Comparison of ENCODE assay signal across 1 cellular context in the genomic region with DNA sequence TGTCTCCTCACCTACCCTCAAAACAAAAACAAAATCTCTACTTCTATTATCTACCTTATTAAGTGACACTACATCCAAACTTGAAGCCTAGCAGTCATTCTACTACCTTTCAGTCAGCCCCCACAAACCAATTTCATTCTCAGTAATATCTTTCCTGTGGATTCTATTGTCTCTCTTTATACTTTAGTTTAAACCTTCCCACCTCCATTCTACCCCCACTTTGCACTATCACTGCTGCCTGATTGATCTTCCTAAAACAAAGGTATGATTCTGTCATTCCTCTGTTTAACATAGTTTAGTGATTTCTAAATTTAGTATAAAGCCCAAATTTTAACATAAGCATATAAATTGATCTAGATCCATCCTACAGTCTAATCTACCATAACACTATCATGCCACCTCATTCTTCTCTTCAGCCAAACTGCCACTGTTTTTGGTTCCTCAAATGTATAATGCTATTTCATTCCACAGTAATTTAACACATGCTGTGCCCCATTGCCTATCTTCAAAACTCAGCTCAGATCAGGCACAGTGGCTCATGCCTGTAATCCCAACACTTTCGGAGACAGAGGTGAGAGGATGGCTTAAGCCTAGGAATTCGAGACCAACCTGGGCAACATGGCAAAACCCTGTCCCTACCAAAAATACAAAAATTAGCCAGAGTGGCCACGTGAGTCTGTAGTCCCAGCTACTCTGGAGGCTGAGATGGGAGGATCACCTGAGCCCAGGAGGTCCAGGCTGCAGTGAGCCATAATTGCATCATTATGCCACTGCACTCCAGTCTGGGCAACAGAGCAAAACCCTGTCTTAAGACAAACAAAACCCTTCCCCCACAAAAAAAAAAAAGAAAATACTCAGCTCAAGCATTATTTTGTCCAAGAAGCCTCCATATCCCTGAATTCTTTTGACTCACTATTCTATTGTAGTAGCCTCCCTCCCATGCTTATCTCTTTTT.
A peak's percentile ranks its signal among the peaks of the same experiment; 100 is the strongest.
TF ChIP-seq lines count a peak whose summit lies in the region.

No MANE protein-coding gene starts in this region.

TF ChIP-seq in HepG2, 621 proteins besides CTCF, POLR2A, EP300 and RAD21 (continues in another document):
- TF ChIP-seq ZNF44 (CRISPR knock-in tag; IDR thresholded peaks at IDR 0.05) (0 out of 2 replicates have a peak, but pooled peaks have one; percentile 68), ZSCAN9 (CRISPR knock-in tag; IDR thresholded peaks at IDR 0.05; ENCODE audit: borderline replicate concordance) (no peak), MAZ (IDR thresholded peaks at IDR 0.05; ENCODE audit: borderline replicate concordance, low read depth, low read length) (no peak), MAZ (CRISPR knock-in tag; IDR thresholded peaks at IDR 0.05; ENCODE audit: low read depth) (no peak), NFYC (CRISPR knock-in tag; IDR thresholded peaks at IDR 0.05) (no peak), NCOA1 (CRISPR knock-in tag; IDR thresholded peaks at IDR 0.05) (peak; percentile 86; the same call in 1 of the 2 replicates), HOXA3 (CRISPR knock-in tag; IDR thresholded peaks at IDR 0.05) (0 out of 2 replicates have a peak, but pooled peaks have one; percentile 4), ELF3 (CRISPR knock-in tag; IDR thresholded peaks at IDR 0.05) (0 out of 2 replicates have a peak, but pooled peaks have one; percentile 4), ZNF326 (CRISPR knock-in tag; IDR thresholded peaks at IDR 0.05; ENCODE audit: borderline replicate concordance) (no peak), FOXJ3 (CRISPR knock-in tag; IDR thresholded peaks at IDR 0.05; ENCODE audit: borderline replicate concordance) (no peak), FOXC1 (CRISPR knock-in tag; IDR thresholded peaks at IDR 0.05; ENCODE audit: borderline replicate concordance) (no peak), CEBPB (IDR thresholded peaks at IDR 0.05; ENCODE audit: borderline replicate concordance, low read depth, low read length) (peak; percentile 5; the same call in 1 of the 2 replicates), KLF15 (CRISPR knock-in tag; IDR thresholded peaks at IDR 0.05; ENCODE audit: borderline replicate concordance) (no peak), MATR3 (CRISPR knock-in tag; IDR thresholded peaks at IDR 0.05) (no peak), ZNF350 (CRISPR knock-in tag; IDR thresholded peaks at IDR 0.05; ENCODE audit: borderline replicate concordance, low read depth) (no peak; the same call in 1 of the 2 replicates), ZBTB7B (CRISPR knock-in tag; IDR thresholded peaks at IDR 0.05) (no peak), FOSL2 (CRISPR knock-in tag; IDR thresholded peaks at IDR 0.05) (peak; percentile 21; the same call in 1 of the 2 replicates), ZNF660 (CRISPR knock-in tag; IDR thresholded peaks at IDR 0.05; ENCODE audit: borderline replicate concordance, low read depth) (no peak), FOXM1 (CRISPR knock-in tag; IDR thresholded peaks at IDR 0.05) (no peak), ZNF644 (CRISPR knock-in tag; IDR thresholded peaks at IDR 0.05; ENCODE audit: low read depth) (0 out of 2 replicates have a peak, but pooled peaks have one; percentile 29), RFXANK (CRISPR knock-in tag; IDR thresholded peaks at IDR 0.05) (0 out of 2 replicates have a peak, but pooled peaks have one; percentile 5), ELF1 (CRISPR knock-in tag; IDR thresholded peaks at IDR 0.05) (no peak), SP4 (CRISPR knock-in tag; IDR thresholded peaks at IDR 0.05) (no peak), SIX1 (CRISPR knock-in tag; IDR thresholded peaks at IDR 0.05; ENCODE audit: borderline replicate concordance) (no peak), ZNF17 (CRISPR knock-in tag; IDR thresholded peaks at IDR 0.05) (no peak), ZFP62 (CRISPR knock-in tag; IDR thresholded peaks at IDR 0.05) (no peak), ETV6 (CRISPR knock-in tag; conservative IDR thresholded peaks at IDR 0.05) (no peak), GATAD2A (CRISPR knock-in tag; IDR thresholded peaks at IDR 0.05) (no peak), ZNF792 (CRISPR knock-in tag; IDR thresholded peaks at IDR 0.05) (no peak), KDM3A (CRISPR knock-in tag; IDR thresholded peaks at IDR 0.05; ENCODE audit: low read depth) (0 out of 2 replicates have a peak, but pooled peaks have one; percentile 11), ZNF552 (CRISPR knock-in tag; IDR thresholded peaks at IDR 0.05; ENCODE audit: borderline replicate concordance) (0 out of 2 replicates have a peak, but pooled peaks have one; percentile 8), FOXK1 (CRISPR knock-in tag; IDR thresholded peaks at IDR 0.05; ENCODE audit: borderline replicate concordance, low read depth) (no peak), ZNF256 (CRISPR knock-in tag; conservative IDR thresholded peaks at IDR 0.05) (no peak)
- TF ChIP-seq, protein P1, sequence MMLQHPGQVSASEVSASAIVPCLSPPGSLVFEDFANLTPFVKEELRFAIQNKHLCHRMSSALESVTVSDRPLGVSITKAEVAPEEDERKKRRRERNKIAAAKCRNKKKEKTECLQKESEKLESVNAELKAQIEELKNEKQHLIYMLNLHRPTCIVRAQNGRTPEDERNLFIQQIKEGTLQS (CRISPR knock-in tag; IDR thresholded peaks at IDR 0.05), result 0 out of 2 replicates have a peak, but pooled peaks have one; percentile 52
- TF ChIP-seq, protein P2, sequence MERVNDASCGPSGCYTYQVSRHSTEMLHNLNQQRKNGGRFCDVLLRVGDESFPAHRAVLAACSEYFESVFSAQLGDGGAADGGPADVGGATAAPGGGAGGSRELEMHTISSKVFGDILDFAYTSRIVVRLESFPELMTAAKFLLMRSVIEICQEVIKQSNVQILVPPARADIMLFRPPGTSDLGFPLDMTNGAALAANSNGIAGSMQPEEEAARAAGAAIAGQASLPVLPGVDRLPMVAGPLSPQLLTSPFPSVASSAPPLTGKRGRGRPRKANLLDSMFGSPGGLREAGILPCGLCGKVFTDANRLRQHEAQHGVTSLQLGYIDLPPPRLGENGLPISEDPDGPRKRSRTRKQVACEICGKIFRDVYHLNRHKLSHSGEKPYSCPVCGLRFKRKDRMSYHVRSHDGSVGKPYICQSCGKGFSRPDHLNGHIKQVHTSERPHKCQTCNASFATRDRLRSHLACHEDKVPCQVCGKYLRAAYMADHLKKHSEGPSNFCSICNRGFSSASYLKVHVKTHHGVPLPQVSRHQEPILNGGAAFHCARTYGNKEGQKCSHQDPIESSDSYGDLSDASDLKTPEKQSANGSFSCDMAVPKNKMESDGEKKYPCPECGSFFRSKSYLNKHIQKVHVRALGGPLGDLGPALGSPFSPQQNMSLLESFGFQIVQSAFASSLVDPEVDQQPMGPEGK (CRISPR knock-in tag; IDR thresholded peaks at IDR 0.05), result 0 out of 2 replicates have a peak, but pooled peaks have one; percentile 15
- TF ChIP-seq, protein P3, sequence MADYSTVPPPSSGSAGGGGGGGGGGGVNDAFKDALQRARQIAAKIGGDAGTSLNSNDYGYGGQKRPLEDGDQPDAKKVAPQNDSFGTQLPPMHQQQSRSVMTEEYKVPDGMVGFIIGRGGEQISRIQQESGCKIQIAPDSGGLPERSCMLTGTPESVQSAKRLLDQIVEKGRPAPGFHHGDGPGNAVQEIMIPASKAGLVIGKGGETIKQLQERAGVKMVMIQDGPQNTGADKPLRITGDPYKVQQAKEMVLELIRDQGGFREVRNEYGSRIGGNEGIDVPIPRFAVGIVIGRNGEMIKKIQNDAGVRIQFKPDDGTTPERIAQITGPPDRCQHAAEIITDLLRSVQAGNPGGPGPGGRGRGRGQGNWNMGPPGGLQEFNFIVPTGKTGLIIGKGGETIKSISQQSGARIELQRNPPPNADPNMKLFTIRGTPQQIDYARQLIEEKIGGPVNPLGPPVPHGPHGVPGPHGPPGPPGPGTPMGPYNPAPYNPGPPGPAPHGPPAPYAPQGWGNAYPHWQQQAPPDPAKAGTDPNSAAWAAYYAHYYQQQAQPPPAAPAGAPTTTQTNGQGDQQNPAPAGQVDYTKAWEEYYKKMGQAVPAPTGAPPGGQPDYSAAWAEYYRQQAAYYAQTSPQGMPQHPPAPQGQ (CRISPR knock-in tag; IDR thresholded peaks at IDR 0.05; ENCODE audit: borderline replicate concordance), result no peak
- TF ChIP-seq, protein P4, sequence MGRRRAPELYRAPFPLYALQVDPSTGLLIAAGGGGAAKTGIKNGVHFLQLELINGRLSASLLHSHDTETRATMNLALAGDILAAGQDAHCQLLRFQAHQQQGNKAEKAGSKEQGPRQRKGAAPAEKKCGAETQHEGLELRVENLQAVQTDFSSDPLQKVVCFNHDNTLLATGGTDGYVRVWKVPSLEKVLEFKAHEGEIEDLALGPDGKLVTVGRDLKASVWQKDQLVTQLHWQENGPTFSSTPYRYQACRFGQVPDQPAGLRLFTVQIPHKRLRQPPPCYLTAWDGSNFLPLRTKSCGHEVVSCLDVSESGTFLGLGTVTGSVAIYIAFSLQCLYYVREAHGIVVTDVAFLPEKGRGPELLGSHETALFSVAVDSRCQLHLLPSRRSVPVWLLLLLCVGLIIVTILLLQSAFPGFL (CRISPR knock-in tag; IDR thresholded peaks at IDR 0.05), result no peak
- TF ChIP-seq, protein P5, sequence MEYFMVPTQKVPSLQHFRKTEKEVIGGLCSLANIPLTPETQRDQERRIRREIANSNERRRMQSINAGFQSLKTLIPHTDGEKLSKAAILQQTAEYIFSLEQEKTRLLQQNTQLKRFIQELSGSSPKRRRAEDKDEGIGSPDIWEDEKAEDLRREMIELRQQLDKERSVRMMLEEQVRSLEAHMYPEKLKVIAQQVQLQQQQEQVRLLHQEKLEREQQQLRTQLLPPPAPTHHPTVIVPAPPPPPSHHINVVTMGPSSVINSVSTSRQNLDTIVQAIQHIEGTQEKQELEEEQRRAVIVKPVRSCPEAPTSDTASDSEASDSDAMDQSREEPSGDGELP (IDR thresholded peaks at IDR 0.05; ENCODE audit: borderline replicate concordance, low read depth), result no peak
- TF ChIP-seq, protein P6, sequence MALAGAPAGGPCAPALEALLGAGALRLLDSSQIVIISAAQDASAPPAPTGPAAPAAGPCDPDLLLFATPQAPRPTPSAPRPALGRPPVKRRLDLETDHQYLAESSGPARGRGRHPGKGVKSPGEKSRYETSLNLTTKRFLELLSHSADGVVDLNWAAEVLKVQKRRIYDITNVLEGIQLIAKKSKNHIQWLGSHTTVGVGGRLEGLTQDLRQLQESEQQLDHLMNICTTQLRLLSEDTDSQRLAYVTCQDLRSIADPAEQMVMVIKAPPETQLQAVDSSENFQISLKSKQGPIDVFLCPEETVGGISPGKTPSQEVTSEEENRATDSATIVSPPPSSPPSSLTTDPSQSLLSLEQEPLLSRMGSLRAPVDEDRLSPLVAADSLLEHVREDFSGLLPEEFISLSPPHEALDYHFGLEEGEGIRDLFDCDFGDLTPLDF (CRISPR knock-in tag; IDR thresholded peaks at IDR 0.05), result no peak
- TF ChIP-seq, protein P7, sequence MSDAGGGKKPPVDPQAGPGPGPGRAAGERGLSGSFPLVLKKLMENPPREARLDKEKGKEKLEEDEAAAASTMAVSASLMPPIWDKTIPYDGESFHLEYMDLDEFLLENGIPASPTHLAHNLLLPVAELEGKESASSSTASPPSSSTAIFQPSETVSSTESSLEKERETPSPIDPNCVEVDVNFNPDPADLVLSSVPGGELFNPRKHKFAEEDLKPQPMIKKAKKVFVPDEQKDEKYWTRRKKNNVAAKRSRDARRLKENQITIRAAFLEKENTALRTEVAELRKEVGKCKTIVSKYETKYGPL (CRISPR knock-in tag; IDR thresholded peaks at IDR 0.05), result no peak
- TF ChIP-seq, protein P8, sequence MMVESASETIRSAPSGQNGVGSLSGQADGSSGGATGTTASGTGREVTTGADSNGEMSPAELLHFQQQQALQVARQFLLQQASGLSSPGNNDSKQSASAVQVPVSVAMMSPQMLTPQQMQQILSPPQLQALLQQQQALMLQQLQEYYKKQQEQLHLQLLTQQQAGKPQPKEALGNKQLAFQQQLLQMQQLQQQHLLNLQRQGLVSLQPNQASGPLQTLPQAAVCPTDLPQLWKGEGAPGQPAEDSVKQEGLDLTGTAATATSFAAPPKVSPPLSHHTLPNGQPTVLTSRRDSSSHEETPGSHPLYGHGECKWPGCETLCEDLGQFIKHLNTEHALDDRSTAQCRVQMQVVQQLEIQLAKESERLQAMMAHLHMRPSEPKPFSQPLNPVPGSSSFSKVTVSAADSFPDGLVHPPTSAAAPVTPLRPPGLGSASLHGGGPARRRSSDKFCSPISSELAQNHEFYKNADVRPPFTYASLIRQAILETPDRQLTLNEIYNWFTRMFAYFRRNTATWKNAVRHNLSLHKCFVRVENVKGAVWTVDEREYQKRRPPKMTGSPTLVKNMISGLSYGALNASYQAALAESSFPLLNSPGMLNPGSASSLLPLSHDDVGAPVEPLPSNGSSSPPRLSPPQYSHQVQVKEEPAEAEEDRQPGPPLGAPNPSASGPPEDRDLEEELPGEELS (CRISPR knock-in tag; IDR thresholded peaks at IDR 0.05), result no peak
- TF ChIP-seq, protein P9, sequence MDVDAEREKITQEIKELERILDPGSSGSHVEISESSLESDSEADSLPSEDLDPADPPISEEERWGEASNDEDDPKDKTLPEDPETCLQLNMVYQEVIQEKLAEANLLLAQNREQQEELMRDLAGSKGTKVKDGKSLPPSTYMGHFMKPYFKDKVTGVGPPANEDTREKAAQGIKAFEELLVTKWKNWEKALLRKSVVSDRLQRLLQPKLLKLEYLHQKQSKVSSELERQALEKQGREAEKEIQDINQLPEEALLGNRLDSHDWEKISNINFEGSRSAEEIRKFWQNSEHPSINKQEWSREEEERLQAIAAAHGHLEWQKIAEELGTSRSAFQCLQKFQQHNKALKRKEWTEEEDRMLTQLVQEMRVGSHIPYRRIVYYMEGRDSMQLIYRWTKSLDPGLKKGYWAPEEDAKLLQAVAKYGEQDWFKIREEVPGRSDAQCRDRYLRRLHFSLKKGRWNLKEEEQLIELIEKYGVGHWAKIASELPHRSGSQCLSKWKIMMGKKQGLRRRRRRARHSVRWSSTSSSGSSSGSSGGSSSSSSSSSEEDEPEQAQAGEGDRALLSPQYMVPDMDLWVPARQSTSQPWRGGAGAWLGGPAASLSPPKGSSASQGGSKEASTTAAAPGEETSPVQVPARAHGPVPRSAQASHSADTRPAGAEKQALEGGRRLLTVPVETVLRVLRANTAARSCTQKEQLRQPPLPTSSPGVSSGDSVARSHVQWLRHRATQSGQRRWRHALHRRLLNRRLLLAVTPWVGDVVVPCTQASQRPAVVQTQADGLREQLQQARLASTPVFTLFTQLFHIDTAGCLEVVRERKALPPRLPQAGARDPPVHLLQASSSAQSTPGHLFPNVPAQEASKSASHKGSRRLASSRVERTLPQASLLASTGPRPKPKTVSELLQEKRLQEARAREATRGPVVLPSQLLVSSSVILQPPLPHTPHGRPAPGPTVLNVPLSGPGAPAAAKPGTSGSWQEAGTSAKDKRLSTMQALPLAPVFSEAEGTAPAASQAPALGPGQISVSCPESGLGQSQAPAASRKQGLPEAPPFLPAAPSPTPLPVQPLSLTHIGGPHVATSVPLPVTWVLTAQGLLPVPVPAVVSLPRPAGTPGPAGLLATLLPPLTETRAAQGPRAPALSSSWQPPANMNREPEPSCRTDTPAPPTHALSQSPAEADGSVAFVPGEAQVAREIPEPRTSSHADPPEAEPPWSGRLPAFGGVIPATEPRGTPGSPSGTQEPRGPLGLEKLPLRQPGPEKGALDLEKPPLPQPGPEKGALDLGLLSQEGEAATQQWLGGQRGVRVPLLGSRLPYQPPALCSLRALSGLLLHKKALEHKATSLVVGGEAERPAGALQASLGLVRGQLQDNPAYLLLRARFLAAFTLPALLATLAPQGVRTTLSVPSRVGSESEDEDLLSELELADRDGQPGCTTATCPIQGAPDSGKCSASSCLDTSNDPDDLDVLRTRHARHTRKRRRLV (CRISPR knock-in tag; IDR thresholded peaks at IDR 0.05), result no peak
- TF ChIP-seq, protein P10, sequence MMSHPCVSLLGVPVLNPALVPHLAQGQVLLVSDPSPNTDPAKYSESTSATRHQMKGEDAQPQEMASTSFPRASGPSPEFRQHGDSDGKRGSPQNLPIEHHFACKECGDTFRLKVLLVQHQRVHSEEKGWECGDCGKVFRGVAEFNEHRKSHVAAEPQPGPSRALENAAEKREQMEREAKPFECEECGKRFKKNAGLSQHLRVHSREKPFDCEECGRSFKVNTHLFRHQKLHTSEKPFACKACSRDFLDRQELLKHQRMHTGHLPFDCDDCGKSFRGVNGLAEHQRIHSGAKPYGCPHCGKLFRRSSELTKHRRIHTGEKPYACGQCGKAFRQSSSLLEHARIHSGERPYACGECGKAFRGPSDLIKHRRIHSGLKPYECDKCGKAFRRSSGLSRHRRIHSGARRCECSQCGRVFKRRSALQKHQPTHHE (CRISPR knock-in tag; IDR thresholded peaks at IDR 0.05; ENCODE audit: borderline replicate concordance), result no peak
